14 cellular contexts compared by ENCODE assay signal in the genomic region with DNA sequence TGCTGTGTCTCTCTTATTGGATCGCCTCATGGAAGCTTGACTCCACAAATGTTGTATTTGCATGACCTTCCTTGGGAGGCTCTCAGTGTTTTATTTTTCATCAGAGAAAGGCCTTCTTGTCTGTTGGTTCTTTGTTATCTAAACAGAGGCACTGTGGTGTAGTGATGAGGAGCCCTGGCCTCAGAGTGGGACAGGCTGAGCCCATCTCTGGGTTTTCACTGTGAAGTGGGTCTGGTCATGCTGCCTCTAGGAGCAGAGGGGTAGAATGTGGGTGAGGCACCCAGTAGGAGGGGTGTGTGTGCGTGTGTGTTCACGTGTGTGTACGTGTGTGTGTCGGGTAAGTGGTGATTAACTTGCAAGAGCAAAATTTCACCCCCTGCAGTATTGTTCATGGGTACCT. TPM values are rescaled to one million over a fixed set of nuclear protein-coding genes. Genes with fewer than 3 reads are reported as not detected.
A peak's percentile ranks its signal among the peaks of the same experiment; 100 is the strongest.
DNase-seq lines count a peak whose midpoint lies in the region; ATAC-seq and TF ChIP-seq lines count a peak whose summit lies in the region.
"Had no signal": no experiment of that assay in that cellular context is flagged by ENCODE, and none has a peak within 500 bp of the region (broad histone marks: within the 10 kb centered on the region; RNA-seq: fewer than 3 reads in every experiment).

No MANE protein-coding gene starts in this region.

- no peaks in the 10 kb centered on the region for H3K9me3 ChIP-seq in left ventricle myocardium inferior (replicated peaks)
- H3K9me3 ChIP-seq in heart right ventricle: no peaks in the 10 kb centered on the region
- H3K9me3 ChIP-seq in upper lobe of right lung: no peaks in the 10 kb centered on the region
- H3K9me3 ChIP-seq: ovary had no signal

- TF ChIP-seq CTCF in left ventricle myocardium inferior (IDR thresholded peaks at IDR 0.05; ENCODE audit: borderline replicate concordance): no peak
- no peak for TF ChIP-seq CTCF in heart right ventricle (IDR thresholded peaks at IDR 0.05)
- TF ChIP-seq CTCF in upper lobe of right lung (IDR thresholded peaks at IDR 0.05): no peak
- TF ChIP-seq CTCF in progenitor cell of endocrine pancreas (IDR thresholded peaks at IDR 0.05; ENCODE audit: unreplicated experiment): no peak

- no peaks in the 10 kb centered on the region for H3K9me3 Mint-ChIP-seq in activated T-helper 2 cell treated with anti-CD3 and anti-CD28 coated beads, Interferon-gamma antibody, Interleukin-2, Interleukin-4, amounts not matched to agents 10 μg/mL and 5 μg/mL and 100 μg/mL, durations not matched to agents 14 hours and 24 hours and 36 hours
- no peaks in the 10 kb centered on the region for H3K9me3 Mint-ChIP-seq in progenitor cell of endocrine pancreas (ENCODE audit: low read depth)

- H3K4me3 ChIP-seq in left ventricle myocardium inferior (no peak overlapping the region), heart right ventricle (no peak overlapping the region), upper lobe of right lung (no peak overlapping the region)
- H3K4me3 ChIP-seq: ovary had no signal

- peak overlapping the region; percentile 71 for H3K27ac Mint-ChIP-seq in activated T-helper 2 cell treated with anti-CD3 and anti-CD28 coated beads, Interferon-gamma antibody, Interleukin-2, Interleukin-4, amounts not matched to agents 10 μg/mL and 5 μg/mL and 100 μg/mL, durations not matched to agents 14 hours and 24 hours and 36 hours
- no peak overlapping the region for H3K27ac Mint-ChIP-seq in progenitor cell of endocrine pancreas

- peaks cover 33% of the 10 kb centered on the region for H3K36me3 Mint-ChIP-seq in activated T-helper 2 cell treated with anti-CD3 and anti-CD28 coated beads, Interferon-gamma antibody, Interleukin-2, Interleukin-4, amounts not matched to agents 10 μg/mL and 5 μg/mL and 100 μg/mL, durations not matched to agents 14 hours and 24 hours and 36 hours (ENCODE audit: low read depth)
- no peaks in the 10 kb centered on the region for H3K36me3 Mint-ChIP-seq in progenitor cell of endocrine pancreas (ENCODE audit: insufficient read depth)

- no peaks in the 10 kb centered on the region for H3K27me3 Mint-ChIP-seq in activated T-helper 2 cell treated with anti-CD3 and anti-CD28 coated beads, Interferon-gamma antibody, Interleukin-2, Interleukin-4, amounts not matched to agents 10 μg/mL and 5 μg/mL and 100 μg/mL, durations not matched to agents 14 hours and 24 hours and 36 hours (ENCODE audit: low read depth)
- H3K27me3 Mint-ChIP-seq in progenitor cell of endocrine pancreas: no peaks in the 10 kb centered on the region

- 83 to 86% methylated on average over 5 of the region's 5 CpGs for WGBS in heart right ventricle, 2 donors

- peak overlapping the region; percentile 100 for H3K27ac ChIP-seq in left ventricle myocardium inferior (replicated peaks)
- H3K27ac ChIP-seq in heart right ventricle: peak overlapping the region in 4 of 10 donors; percentile 20 to 100 (median 53)
- no peak overlapping the region for H3K27ac ChIP-seq in upper lobe of right lung
- H3K27ac ChIP-seq: ovary had no signal

- H3K27me3 ChIP-seq in left ventricle myocardium inferior (ENCODE audit: low read depth): no peaks in the 10 kb centered on the region
- H3K27me3 ChIP-seq in heart right ventricle: no peaks in the 10 kb centered on the region
- no peaks in the 10 kb centered on the region for H3K27me3 ChIP-seq in upper lobe of right lung
- H3K27me3 ChIP-seq: ovary had no signal

- H3K4me1 Mint-ChIP-seq in activated T-helper 2 cell treated with anti-CD3 and anti-CD28 coated beads, Interferon-gamma antibody, Interleukin-2, Interleukin-4, amounts not matched to agents 10 μg/mL and 5 μg/mL and 100 μg/mL, durations not matched to agents 14 hours and 24 hours and 36 hours (ENCODE audit: low read depth): peaks cover 90% of the 10 kb centered on the region
- peaks cover 15% of the 10 kb centered on the region for H3K4me1 Mint-ChIP-seq in progenitor cell of endocrine pancreas (ENCODE audit: low read depth)

- TF ChIP-seq POLR2A in erythroblast (IDR thresholded peaks at IDR 0.05; ENCODE audit: low read length): no peak

- no peak overlapping the region for H3K4me3 Mint-ChIP-seq in activated T-helper 2 cell treated with anti-CD3 and anti-CD28 coated beads, Interferon-gamma antibody, Interleukin-2, Interleukin-4, amounts not matched to agents 10 μg/mL and 5 μg/mL and 100 μg/mL, durations not matched to agents 14 hours and 24 hours and 36 hours (ENCODE audit: low read depth)
- H3K4me3 Mint-ChIP-seq in progenitor cell of endocrine pancreas (ENCODE audit: low read depth): no peak overlapping the region

- peaks cover 100% of the 10 kb centered on the region for H3K4me1 ChIP-seq in left ventricle myocardium inferior
- H3K4me1 ChIP-seq in heart right ventricle: peaks cover 90 to 100% (median 100%) of the 10 kb centered on the region in 9 donors
- H3K4me1 ChIP-seq in upper lobe of right lung: peaks cover 100% of the 10 kb centered on the region

- H3K36me3 ChIP-seq in left ventricle myocardium inferior: no peaks in the 10 kb centered on the region
- peaks cover 0 to 10% (median 0%) of the 10 kb centered on the region in 9 donors for H3K36me3 ChIP-seq in heart right ventricle
- H3K36me3 ChIP-seq in upper lobe of right lung: no peaks in the 10 kb centered on the region
- H3K36me3 ChIP-seq: ovary had no signal

- DNase-seq in left ventricle myocardium inferior: no peak
- no peak for DNase-seq in heart right ventricle
- DNase-seq in activated T-helper 2 cell treated with anti-CD3 and anti-CD28 coated beads, Interferon-gamma antibody, Interleukin-2, Interleukin-4, amounts not matched to agents 10 μg/mL and 5 μg/mL and 100 μg/mL, durations not matched to agents 14 hours and 24 hours and 36 hours (ENCODE audit: low spot score): no peak
- peak; percentile 62 for DNase-seq in midbrain (lab: John Stamatoyannopoulos, UW)
- DNase-seq in upper lobe of right lung: peak; percentile 28
- no peak for DNase-seq in erythroblast (lab: John Stamatoyannopoulos, UW)
- no peak for DNase-seq in progenitor cell of endocrine pancreas (ENCODE audit: low spot score, unreplicated experiment)
- DNase-seq: AML-193, GOT3, NCI-H2029, NCI-H774, ovary, SIG-M5 had no signal

- ATAC-seq in heart right ventricle (no peak), upper lobe of right lung (no peak), HG03159 (IDR thresholded peaks at IDR 0.05; ENCODE audit: unreplicated experiment) (no peak)

- intact Hi-C loops in left ventricle myocardium inferior (cut with micrococcal nuclease) (no loop called here), heart right ventricle (cut with DNase I) (no loop called here), upper lobe of right lung (cut with DNase I) (no loop called here)
- intact Hi-C loops in activated T-helper 2 cell treated with anti-CD3 and anti-CD28 coated beads, Interferon-gamma antibody, Interleukin-2, Interleukin-4, amounts not matched to agents 10 μg/mL and 5 μg/mL and 100 μg/mL, durations not matched to agents 14 hours and 24 hours and 36 hours (cut with micrococcal nuclease): no loop called here

RNA-seq across cellular contexts. Expression of a gene that starts 14.4 kb away (rescaled TPM):
- total RNA-seq in left ventricle myocardium inferior (62.3 TPM), heart right ventricle (100 to 1,000 TPM in 1 of 10 donors, 10 to 100 TPM in 9; 28.4 to 101 (median 49.4) TPM), upper lobe of right lung (176 TPM), progenitor cell of endocrine pancreas (26.9 and 34.0 TPM in 2 replicates)
- polyA plus RNA-seq in heart right ventricle: 10 to 100 TPM; 32.9 to 44.0 TPM
- 127 and 132 TPM in 2 replicates for total RNA-seq in activated T-helper 2 cell treated with anti-CD3 and anti-CD28 coated beads, Interferon-gamma antibody, Interleukin-2, Interleukin-4, amounts not matched to agents 10 μg/mL and 5 μg/mL and 100 μg/mL, durations not matched to agents 14 hours and 24 hours and 36 hours

Comparison
In these comparisons a context has a peak if more than half of its experiments do, and no peak if none do; other contexts are left out.
1. DNase-seq: peak in midbrain (single experiment) and upper lobe of right lung (single experiment); none in left ventricle myocardium inferior (single experiment), heart right ventricle (0 of 2), activated T-helper 2 cell treated with anti-CD3 and anti-CD28 coated beads, Interferon-gamma antibody, Interleukin-2, Interleukin-4, amounts not matched to agents 10 μg/mL and 5 μg/mL and 100 μg/mL, durations not matched to agents 14 hours and 24 hours and 36 hours (single experiment), erythroblast (0 of 2) and progenitor cell of endocrine pancreas (single experiment).